ENCODE assay signal across 24 cellular contexts in the genomic region with DNA sequence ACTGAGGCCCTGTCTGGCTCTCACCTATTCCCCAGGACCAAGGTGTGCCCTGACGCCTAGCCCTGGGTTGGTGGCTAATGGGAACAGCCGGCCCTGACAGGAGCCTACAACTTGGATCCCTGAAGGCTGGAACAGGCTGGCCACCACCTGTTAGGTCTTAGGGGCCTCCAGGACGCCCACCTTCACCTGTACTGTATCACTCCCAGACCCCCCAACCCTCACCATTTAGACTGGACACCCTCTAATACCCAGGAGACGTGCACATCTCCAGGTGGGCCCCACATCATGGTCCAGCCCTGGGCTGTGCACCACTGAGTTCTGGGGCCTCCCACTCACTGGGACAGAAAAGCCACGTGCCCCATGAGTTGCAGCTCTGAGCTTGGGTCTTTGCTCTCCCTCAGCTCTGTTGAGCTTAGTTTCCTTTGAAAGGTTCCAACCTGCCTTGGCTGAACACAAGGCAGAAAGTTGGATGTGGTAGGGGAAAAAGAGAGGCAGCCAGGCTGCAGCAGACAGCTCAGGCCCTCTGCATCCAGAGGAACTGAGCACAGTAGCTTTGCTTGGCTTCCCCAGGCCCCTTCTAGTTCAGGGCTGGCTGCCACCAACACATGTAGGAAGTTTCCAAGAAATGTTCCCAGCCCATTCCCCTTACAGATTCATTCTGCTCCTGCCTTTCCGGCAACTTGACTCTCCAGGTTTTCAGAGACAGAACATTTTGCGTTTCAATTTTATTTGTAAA.
"Had no signal": no experiment of that assay in that cellular context is flagged by ENCODE, and none has a peak within 500 bp of the region (broad histone marks: within the 10 kb centered on the region; RNA-seq: fewer than 3 reads in every experiment).

No MANE protein-coding gene starts in this region.

- H3K4me2 ChIP-seq: SK-N-SH had no signal

- H3K4me3 ChIP-seq: gastrocnemius medialis, pancreas, right lobe of liver had no signal

- H3K9me3 ChIP-seq: gastrocnemius medialis, pancreas, right lobe of liver, SK-N-SH had no signal

- H3K27ac ChIP-seq: gastrocnemius medialis, pancreas, right lobe of liver, WERI-Rb-1 had no signal

- H3K36me3 ChIP-seq: gastrocnemius medialis, pancreas, right lobe of liver had no signal

- DNase-seq: activated CD4-positive, alpha-beta T cell treated with anti-CD3 and anti-CD28 coated beads, Interleukin-2, amount 10 ng/mL, durations not matched to agents 7 days and 5 days; activated CD4-positive, CD25-positive, alpha-beta regulatory T cell treated with anti-CD3 and anti-CD28 coated beads, Interleukin-2, amount 50 U/mL, for 72 hours; activated CD8-positive, alpha-beta T cell treated with anti-CD3 and anti-CD28 coated beads, Interleukin-2, amount 10 ng/mL, durations not matched to agents 7 days and 5 days; activated naive CD4-positive, alpha-beta T cell; central memory CD4-positive, alpha-beta T cell; dermis blood vessel endothelial cell; effector memory CD4-positive, alpha-beta T cell; gastrocnemius medialis; left cardiac atrium; mesendoderm; naive thymus-derived CD4-positive, alpha-beta T cell; pancreas; right lobe of liver; SK-N-SH; small intestine; stimulated activated CD4-positive, alpha-beta T cell treated with anti-CD3 and anti-CD28 coated beads, Interleukin-15, amount 100 ng/mL, for 24 hours; stimulated activated CD8-positive, alpha-beta memory T cell treated with anti-CD3 and anti-CD28 coated beads, Interleukin-4, amount 100 ng/mL, for 48 hours; stimulated activated naive CD4-positive, alpha-beta T cell treated with Interleukin-2 at 50 U/mL for 16 hours; T-cell; WERI-Rb-1 had no signal

- H3K4me1 ChIP-seq: gastrocnemius medialis, right lobe of liver had no signal

- ATAC-seq: activated CD8-positive, alpha-beta T cell treated with anti-CD3 and anti-CD28 coated beads, Interleukin-2, amount 10 ng/mL, durations not matched to agents 7 days and 5 days; activated T-helper 17 cell treated with anti-CD3 and anti-CD28 coated beads, Interleukin-2, amount 50 U/mL, for 72 hours; gastrocnemius medialis; left cardiac atrium; naive thymus-derived CD4-positive, alpha-beta T cell; pancreas; right lobe of liver; T-cell had no signal

- H3K9ac ChIP-seq: SK-N-SH had no signal

- FAIRE-seq: astrocyte, islet of Langerhans, pancreas, small intestine, TTC549 had no signal

- H3K27me3 ChIP-seq: gastrocnemius medialis, pancreas, right lobe of liver had no signal
